Comparison of ENCODE assay signal across 1 cellular context in genomic region chr19:17402982-17403855, GRCh38.
TF ChIP-seq lines count a peak whose summit lies in the region.

No MANE protein-coding gene starts in this region.

TF ChIP-seq in K562, 482 proteins besides CTCF, POLR2A, EP300 and RAD21:
- TF ChIP-seq ARID3A (IDR thresholded peaks at IDR 0.05; ENCODE audit: borderline replicate concordance, low read depth, low read length): no peak
- 0 out of 2 replicates have a peak, but pooled peaks have one; percentile 21 for TF ChIP-seq ZC3H4 (CRISPR knock-in tag; IDR thresholded peaks at IDR 0.05; ENCODE audit: borderline replicate concordance)
- TF ChIP-seq, protein P1, sequence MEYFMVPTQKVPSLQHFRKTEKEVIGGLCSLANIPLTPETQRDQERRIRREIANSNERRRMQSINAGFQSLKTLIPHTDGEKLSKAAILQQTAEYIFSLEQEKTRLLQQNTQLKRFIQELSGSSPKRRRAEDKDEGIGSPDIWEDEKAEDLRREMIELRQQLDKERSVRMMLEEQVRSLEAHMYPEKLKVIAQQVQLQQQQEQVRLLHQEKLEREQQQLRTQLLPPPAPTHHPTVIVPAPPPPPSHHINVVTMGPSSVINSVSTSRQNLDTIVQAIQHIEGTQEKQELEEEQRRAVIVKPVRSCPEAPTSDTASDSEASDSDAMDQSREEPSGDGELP (CRISPR knock-in tag; IDR thresholded peaks at IDR 0.05; ENCODE audit: borderline replicate concordance): peak; percentile 51; the same call in 1 of the 2 replicates
- peak; percentile 69 for TF ChIP-seq SP1 (CRISPR knock-in tag; IDR thresholded peaks at IDR 0.05)
- 0 out of 2 replicates have a peak, but pooled peaks have one; percentile 23 for TF ChIP-seq NR2C2 (CRISPR knock-in tag; IDR thresholded peaks at IDR 0.05)
- TF ChIP-seq NR2C2 (tag; IDR thresholded peaks at IDR 0.05): no peak
- TF ChIP-seq KAT2B (IDR thresholded peaks at IDR 0.05; ENCODE audit: low read depth, low read length): no peak
- 0 out of 2 replicates have a peak, but pooled peaks have one; percentile 30 for TF ChIP-seq FOXJ2 (tag; IDR thresholded peaks at IDR 0.05)
- TF ChIP-seq NFIC (IDR thresholded peaks at IDR 0.05): peak; percentile 88
- TF ChIP-seq PHTF2 (CRISPR knock-in tag; IDR thresholded peaks at IDR 0.05): peak; percentile 35; the same call in 1 of the 2 replicates
- TF ChIP-seq, protein P2, sequence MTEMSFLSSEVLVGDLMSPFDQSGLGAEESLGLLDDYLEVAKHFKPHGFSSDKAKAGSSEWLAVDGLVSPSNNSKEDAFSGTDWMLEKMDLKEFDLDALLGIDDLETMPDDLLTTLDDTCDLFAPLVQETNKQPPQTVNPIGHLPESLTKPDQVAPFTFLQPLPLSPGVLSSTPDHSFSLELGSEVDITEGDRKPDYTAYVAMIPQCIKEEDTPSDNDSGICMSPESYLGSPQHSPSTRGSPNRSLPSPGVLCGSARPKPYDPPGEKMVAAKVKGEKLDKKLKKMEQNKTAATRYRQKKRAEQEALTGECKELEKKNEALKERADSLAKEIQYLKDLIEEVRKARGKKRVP (CRISPR knock-in tag; IDR thresholded peaks at IDR 0.05): no peak
